Comparison of ENCODE assay signal across 24 cellular contexts in the genomic region with DNA sequence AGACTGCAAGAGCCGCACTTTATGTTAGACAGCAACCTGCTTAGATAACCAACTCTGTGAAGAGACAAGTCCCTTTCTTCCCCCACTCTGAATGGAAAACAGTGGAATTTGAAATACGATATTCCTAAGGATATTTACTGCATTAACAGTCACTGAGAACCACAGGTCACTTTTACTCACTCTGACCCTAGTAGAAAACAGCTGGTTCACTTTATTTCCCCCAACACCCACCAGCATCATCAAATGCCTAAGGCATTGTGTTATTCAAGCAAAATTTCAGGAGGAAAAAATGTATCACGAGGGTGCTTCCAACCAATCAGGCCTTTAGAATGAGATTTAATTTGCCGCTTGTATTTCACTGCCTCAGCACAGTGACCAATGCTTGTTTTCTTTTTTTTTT.
DNase-seq lines count a peak whose midpoint lies in the region; ATAC-seq, FAIRE-seq and TF ChIP-seq lines count a peak whose summit lies in the region.
"Had no signal": no experiment of that assay in that cellular context is flagged by ENCODE, and none has a peak within 500 bp of the region (broad histone marks: within the 10 kb centered on the region; RNA-seq: fewer than 3 reads in every experiment).

No MANE protein-coding gene starts in this region.

- DNase-seq in NCI-H1417 (lab: John Stamatoyannopoulos, UW) (peak in 2 of 3 experiments; percentile 24 to 74), NCI-H1417 treated with DMSO at 0.1 percent for 48 hours (lab: John Stamatoyannopoulos, UW) (no peak), NCI-H82 (lab: John Stamatoyannopoulos, UW) (peak; percentile 28), H1 (ENCODE audit: low read depth in 1 of 2, low spot score in 2 of 2) (no peak), non-pigmented ciliary epithelial cell (ENCODE audit: low read depth) (peak; percentile 30), Kasumi-1 (lab: John Stamatoyannopoulos, UW) (no peak)
- DNase-seq in activated naive CD8-positive, alpha-beta T cell treated with anti-CD3 and anti-CD28 coated beads for 36 hours: no peak
- DNase-seq: activated CD4-positive, alpha-beta T cell treated with anti-CD3 and anti-CD28 coated beads for 48 hours; activated naive CD4-positive, alpha-beta T cell treated with anti-CD3 and anti-CD28 coated beads, Interleukin-2, amount 50 U/mL, for 16 hours; activated T-cell treated with anti-CD3 and anti-CD28 coated beads, Interleukin-2, amount 50 U/mL, for 72 hours; AML-193; aorta; effector CD8-positive, alpha-beta T cell; NCI-H1048; NCI-H2029 treated with DMSO at 0.1 percent for 48 hours; PC-9; stimulated activated CD4-positive, alpha-beta T cell treated with anti-CD3 and anti-CD28 coated beads, Interleukin-4, amount 100 ng/mL, for 4 hours; stimulated activated naive CD8-positive, alpha-beta T cell treated with anti-CD3 and anti-CD28 coated beads, Interleukin-15, amount 100 ng/mL, for 72 hours; T-helper 2 cell; tibial artery had no signal

- no peak overlapping the region for H4K5ac ChIP-seq in H1 (ENCODE audit: insufficient read length, low read depth, low read length)

- H3K4me3 Mint-ChIP-seq in activated T-helper 17 cell treated with anti-CD3 and anti-CD28 coated beads, Interleukin-2, amount 50 U/mL, for 72 hours: no peak overlapping the region
- no peak overlapping the region for H3K4me3 Mint-ChIP-seq in activated naive CD8-positive, alpha-beta T cell treated with anti-CD3 and anti-CD28 coated beads for 36 hours
- H3K4me3 Mint-ChIP-seq: activated T-cell treated with anti-CD3 and anti-CD28 coated beads, Interleukin-2, amount 50 U/mL, for 72 hours; memory B cell; stimulated activated naive CD8-positive, alpha-beta T cell treated with anti-CD3 and anti-CD28 coated beads, Interleukin-15, amount 100 ng/mL, for 72 hours had no signal

- CTCF ChIA-PET in H1 (lab: Charles Lee; ENCODE audit: partially characterized antibody): interaction anchor here (1.5 kb wide), 1 partner anchor 19 kb away, joined by 3 read pairs; no protein-coding TSS in a partner anchor

- no peaks in the 10 kb centered on the region for H3K79me1 ChIP-seq in H1 (ENCODE audit: low read depth, low read length)

- no peak overlapping the region for H2BK15ac ChIP-seq in H1 (ENCODE audit: low read length)

- peak overlapping the region; percentile 32 for H3K56ac ChIP-seq in H1 (replicated peaks; ENCODE audit: insufficient read length, low read depth, low read length)

- H3K23me2 ChIP-seq in H1 (ENCODE audit: low read depth, low read length): no peaks in the 10 kb centered on the region

- no peak overlapping the region for H2BK120ac ChIP-seq in H1 (replicated peaks; ENCODE audit: low read depth, low read length)

- H3K9me3 Mint-ChIP-seq in activated T-helper 17 cell treated with anti-CD3 and anti-CD28 coated beads, Interleukin-2, amount 50 U/mL, for 72 hours: peaks cover 19% of the 10 kb centered on the region
- H3K9me3 Mint-ChIP-seq in activated naive CD8-positive, alpha-beta T cell treated with anti-CD3 and anti-CD28 coated beads for 36 hours: peaks cover 20% of the 10 kb centered on the region
- H3K9me3 Mint-ChIP-seq: memory B cell had no signal

- no peak overlapping the region for H3K27ac ChIP-seq in H1 (ENCODE audit: low read depth, low read length)
- H3K27ac ChIP-seq: 22Rv1, esophagus muscularis mucosa, PC-9, tibial artery had no signal

- 92% methylated on average over 4 of the region's 4 CpGs; no CpG with 5 or more reads in 1 of the 2 experiments for WGBS in H1 (ENCODE audit: extremely low coverage in 1 of 2, insufficient coverage in 1 of 2, insufficient read length in 1 of 2, insufficient replicate concordance in 2 of 2, low coverage in 1 of 2, low lambda C conversion rate in 2 of 2, missing lambda C conversion rate in 1 of 2), 2 experiments

- no peak overlapping the region for H3K4me2 ChIP-seq in H1 (ENCODE audit: insufficient read depth in 1 of 2, low read depth in 2 of 2, low read length in 2 of 2)
- H3K4me2 ChIP-seq: PC-9 had no signal

- H3K9ac ChIP-seq in H1 (replicated peaks in 1 of 4; ENCODE audit: extremely low read depth in 1 of 4, low read depth in 3 of 4, low read length in 3 of 4): no peak overlapping the region

- H3K27me3 Mint-ChIP-seq in activated T-helper 17 cell treated with anti-CD3 and anti-CD28 coated beads, Interleukin-2, amount 50 U/mL, for 72 hours: no peaks in the 10 kb centered on the region
- no peaks in the 10 kb centered on the region for H3K27me3 Mint-ChIP-seq in activated naive CD8-positive, alpha-beta T cell treated with anti-CD3 and anti-CD28 coated beads for 36 hours
- H3K27me3 Mint-ChIP-seq: stimulated activated naive CD8-positive, alpha-beta T cell treated with anti-CD3 and anti-CD28 coated beads, Interleukin-15, amount 100 ng/mL, for 72 hours had no signal

- H3K4me1 Mint-ChIP-seq in activated T-helper 17 cell treated with anti-CD3 and anti-CD28 coated beads, Interleukin-2, amount 50 U/mL, for 72 hours: no peaks in the 10 kb centered on the region
- no peaks in the 10 kb centered on the region for H3K4me1 Mint-ChIP-seq in activated naive CD8-positive, alpha-beta T cell treated with anti-CD3 and anti-CD28 coated beads for 36 hours
- H3K4me1 Mint-ChIP-seq: memory B cell; stimulated activated naive CD8-positive, alpha-beta T cell treated with anti-CD3 and anti-CD28 coated beads, Interleukin-15, amount 100 ng/mL, for 72 hours had no signal

- POLR2A ChIA-PET in H1 (lab: Charles Lee; ENCODE audit: partially characterized antibody): no interaction called here

- no peak overlapping the region for H2BK12ac ChIP-seq in H1 (ENCODE audit: low read depth, low read length)

- H3K18ac ChIP-seq in H1 (ENCODE audit: extremely low read depth, low read length): no peak overlapping the region

- peaks cover 0 to 8% (median 4%) of the 10 kb centered on the region in 4 experiments; a peak in 4 of 7 replicates for H3K4me1 ChIP-seq in H1 (replicated peaks in 1 of 4; ENCODE audit: control insufficient read depth in 3 of 4, insufficient read depth in 4 of 4, low read length in 3 of 4)
- H3K4me1 ChIP-seq: esophagus muscularis mucosa, tibial artery had no signal

- H3K27ac Mint-ChIP-seq in activated T-helper 17 cell treated with anti-CD3 and anti-CD28 coated beads, Interleukin-2, amount 50 U/mL, for 72 hours: no peak overlapping the region
- H3K27ac Mint-ChIP-seq in activated naive CD8-positive, alpha-beta T cell treated with anti-CD3 and anti-CD28 coated beads for 36 hours: no peak overlapping the region
- H3K27ac Mint-ChIP-seq: activated T-cell treated with anti-CD3 and anti-CD28 coated beads, Interleukin-2, amount 50 U/mL, for 72 hours; memory B cell; stimulated activated naive CD8-positive, alpha-beta T cell treated with anti-CD3 and anti-CD28 coated beads, Interleukin-15, amount 100 ng/mL, for 72 hours had no signal

- no peak overlapping the region for H3K4ac ChIP-seq in H1 (replicated peaks; ENCODE audit: insufficient read length, low read depth, low read length)

- TF ChIP-seq RAD21 in H1 (IDR thresholded peaks at IDR 0.05 in 1 of 2, conservative IDR thresholded peaks at IDR 0.05 in 1 of 2; ENCODE audit: low read depth in 2 of 2, low read length in 2 of 2): no peak

- H3K36me3 Mint-ChIP-seq in activated T-helper 17 cell treated with anti-CD3 and anti-CD28 coated beads, Interleukin-2, amount 50 U/mL, for 72 hours (ENCODE audit: low read depth): no peaks in the 10 kb centered on the region
- H3K36me3 Mint-ChIP-seq in activated naive CD8-positive, alpha-beta T cell treated with anti-CD3 and anti-CD28 coated beads for 36 hours: no peaks in the 10 kb centered on the region
- H3K36me3 Mint-ChIP-seq: memory B cell had no signal

- FAIRE-seq in H1 (lab: Jason Lieb, UNC): no peak

- no peaks in the 10 kb centered on the region; a peak in 1 of 4 replicates for H3K9me3 ChIP-seq in H1 (ENCODE audit: insufficient read depth in 2 of 2, low read depth in 1 of 2, low read length in 1 of 2)
- H3K9me3 ChIP-seq: esophagus muscularis mucosa, tibial artery had no signal

- no peak overlapping the region for H2AK5ac ChIP-seq in H1 (ENCODE audit: low read depth, low read length)

- H3K14ac ChIP-seq in H1 (ENCODE audit: insufficient read length): no peak overlapping the region

- no peak for TF ChIP-seq CTCF in H1 (IDR thresholded peaks at IDR 0.05; ENCODE audit: control extremely low read depth in 1 of 3, insufficient read depth in 1 of 3, low read depth in 1 of 3, low read length in 3 of 3)

- H3K36me3 ChIP-seq in H1 (ENCODE audit: control insufficient read depth in 2 of 4, insufficient read depth in 4 of 4, low read length in 3 of 4): no peaks in the 10 kb centered on the region
- H3K36me3 ChIP-seq: esophagus muscularis mucosa, tibial artery had no signal

- no peak overlapping the region for H3K23ac ChIP-seq in H1 (ENCODE audit: insufficient read length)

- peaks cover 0 to 1% (median 0%) of the 10 kb centered on the region in 4 experiments; a peak in 1 of 7 replicates for H3K27me3 ChIP-seq in H1 (replicated peaks in 1 of 4; ENCODE audit: control insufficient read depth in 3 of 4, extremely low read depth in 1 of 4, insufficient read depth in 3 of 4, low read length in 3 of 4)
- H3K27me3 ChIP-seq: esophagus muscularis mucosa, tibial artery had no signal

- H4K8ac ChIP-seq in H1 (ENCODE audit: extremely low read depth, insufficient read depth, low read length): no peak overlapping the region

- no peak overlapping the region for H3K4me3 ChIP-seq in H1 (ENCODE audit: extremely low read depth in 1 of 4, insufficient read depth in 2 of 4, low read depth in 3 of 4, low read length in 4 of 4)
- H3K4me3 ChIP-seq: esophagus muscularis mucosa, PC-9, tibial artery had no signal

- H4K20me1 ChIP-seq in H1 (replicated peaks in 1 of 2; ENCODE audit: control insufficient read depth in 1 of 2, insufficient read depth in 2 of 2, low read length in 2 of 2): no peaks in the 10 kb centered on the region

- no peak for TF ChIP-seq POLR2A in H1 (IDR thresholded peaks at IDR 0.05; ENCODE audit: control extremely low read depth in 1 of 2, low read depth in 2 of 2, low read length in 2 of 2)

- H2BK20ac ChIP-seq in H1 (ENCODE audit: low read length): no peak overlapping the region

- H4K91ac ChIP-seq in H1 (replicated peaks; ENCODE audit: insufficient read length, low read length): no peak overlapping the region

- no peak for ATAC-seq in activated T-helper 17 cell treated with anti-CD3 and anti-CD28 coated beads, Interleukin-2, amount 50 U/mL, for 72 hours (replicated peaks)
- ATAC-seq: activated T-cell treated with anti-CD3 and anti-CD28 coated beads, Interleukin-2, amount 50 U/mL, for 72 hours; stimulated activated naive CD8-positive, alpha-beta T cell treated with anti-CD3 and anti-CD28 coated beads, Interleukin-15, amount 100 ng/mL, for 72 hours had no signal

- H2AFZ ChIP-seq in H1 (ENCODE audit: low read length): no peak overlapping the region
- H2AFZ ChIP-seq: PC-9 had no signal

- no peak overlapping the region for H2BK5ac ChIP-seq in H1 (ENCODE audit: low read depth, low read length)

- TF ChIP-seq EP300 in H1 (IDR thresholded peaks at IDR 0.05; ENCODE audit: borderline replicate concordance in 1 of 2, low read depth in 2 of 2, low read length in 2 of 2): no peak

- H3K79me2 ChIP-seq in H1 (ENCODE audit: control insufficient read depth in 1 of 2, insufficient read depth in 2 of 2, low read length in 2 of 2): no peaks in the 10 kb centered on the region

TF ChIP-seq in H1, 55 proteins besides CTCF, POLR2A, EP300 and RAD21 (continues in another document):
- TF ChIP-seq PHF8 (conservative IDR thresholded peaks at IDR 0.05; ENCODE audit: low read depth, low read length) (no peak), RXRA (IDR thresholded peaks at IDR 0.05; ENCODE audit: insufficient read depth, low read depth, low read length) (no peak)

Comparison
In these comparisons a context has a peak if more than half of its experiments do, and no peak if none do; other contexts are left out.
1. DNase-seq: peak in NCI-H1417 (2 of 3), NCI-H82 (single experiment) and non-pigmented ciliary epithelial cell (single experiment); none in NCI-H1417 treated with DMSO at 0.1 percent for 48 hours (single experiment), H1 (0 of 2), activated naive CD8-positive, alpha-beta T cell treated with anti-CD3 and anti-CD28 coated beads for 36 hours (single experiment) and Kasumi-1 (0 of 2).